In genomic region chr7:16432425-16432731, GRCh38 we compare ENCODE assay signal across 17 cellular contexts. TPM values are rescaled to one million over a fixed set of nuclear protein-coding genes. Genes with fewer than 3 reads are reported as not detected.
"Had no signal": no experiment of that assay in that cellular context is flagged by ENCODE, and none has a peak within 500 bp of the region (broad histone marks: within the 10 kb centered on the region; RNA-seq: fewer than 3 reads in every experiment).

No MANE protein-coding gene starts in this region.

- H3K36me3 ChIP-seq: adrenal gland had no signal

- H3K27me3 Mint-ChIP-seq: activated CD4-positive, alpha-beta memory T cell treated with anti-CD3 and anti-CD28 coated beads for 36 hours; activated CD4-positive, alpha-beta T cell treated with anti-CD3 and anti-CD28 coated beads, Interleukin-2, amount 10 ng/mL, durations not matched to agents 7 days and 5 days; activated naive CD8-positive, alpha-beta T cell treated with anti-CD3 and anti-CD28 coated beads, Interleukin-2, amount 10 ng/mL, durations not matched to agents 7 days and 5 days; T-cell had no signal

- H3K27me3 ChIP-seq: adrenal gland had no signal

- H3K27ac Mint-ChIP-seq: activated CD4-positive, alpha-beta memory T cell treated with anti-CD3 and anti-CD28 coated beads for 36 hours; activated CD4-positive, alpha-beta T cell treated with anti-CD3 and anti-CD28 coated beads, Interleukin-2, amount 10 ng/mL, durations not matched to agents 7 days and 5 days; activated naive CD8-positive, alpha-beta T cell treated with anti-CD3 and anti-CD28 coated beads, Interleukin-2, amount 10 ng/mL, durations not matched to agents 7 days and 5 days; activated T-cell treated with anti-CD3 and anti-CD28 coated beads, Interleukin-2, amount 50 U/mL, for 72 hours; activated T-helper 2 cell treated with anti-CD3 and anti-CD28 coated beads, Interferon-gamma antibody, Interleukin-2, Interleukin-4, amounts not matched to agents 10 μg/mL and 5 μg/mL and 100 μg/mL, durations not matched to agents 14 hours and 24 hours and 36 hours; T-cell had no signal

- H3K36me3 Mint-ChIP-seq: activated CD4-positive, alpha-beta memory T cell treated with anti-CD3 and anti-CD28 coated beads for 36 hours; activated naive CD8-positive, alpha-beta T cell treated with anti-CD3 and anti-CD28 coated beads, Interleukin-2, amount 10 ng/mL, durations not matched to agents 7 days and 5 days; T-cell had no signal

- DNase-seq: activated CD4-positive, CD25-positive, alpha-beta regulatory T cell; activated CD8-positive, alpha-beta memory T cell treated with anti-CD3 and anti-CD28 coated beads, Interleukin-2, amount 50 U/mL, for 4 hours; activated naive CD8-positive, alpha-beta T cell treated with anti-CD3 and anti-CD28 coated beads, Interleukin-2, amount 10 ng/mL, durations not matched to agents 7 days and 5 days; cerebellar nuclear complex; NCI-H1048; NCI-H2107; NCI-H510A; NK-92 treated with Interleukin-12 subunit alpha and Interleukin-12 subunit beta, amount 100 ng/mL, for 24 hours; SIG-M5; T1000 had no signal

- H3K9me3 ChIP-seq: adrenal gland had no signal

- H3K27ac ChIP-seq: adrenal gland had no signal

- H3K4me3 Mint-ChIP-seq: activated CD4-positive, alpha-beta memory T cell treated with anti-CD3 and anti-CD28 coated beads for 36 hours; activated CD4-positive, alpha-beta T cell treated with anti-CD3 and anti-CD28 coated beads, Interleukin-2, amount 10 ng/mL, durations not matched to agents 7 days and 5 days; activated naive CD8-positive, alpha-beta T cell treated with anti-CD3 and anti-CD28 coated beads, Interleukin-2, amount 10 ng/mL, durations not matched to agents 7 days and 5 days; activated T-cell treated with anti-CD3 and anti-CD28 coated beads, Interleukin-2, amount 50 U/mL, for 72 hours; T-cell had no signal

- H3K9me3 Mint-ChIP-seq: activated CD4-positive, alpha-beta memory T cell treated with anti-CD3 and anti-CD28 coated beads for 36 hours; activated CD4-positive, alpha-beta T cell treated with anti-CD3 and anti-CD28 coated beads, Interleukin-2, amount 10 ng/mL, durations not matched to agents 7 days and 5 days; activated naive CD8-positive, alpha-beta T cell treated with anti-CD3 and anti-CD28 coated beads, Interleukin-2, amount 10 ng/mL, durations not matched to agents 7 days and 5 days; activated T-cell treated with anti-CD3 and anti-CD28 coated beads, Interleukin-2, amount 50 U/mL, for 72 hours; activated T-helper 2 cell treated with anti-CD3 and anti-CD28 coated beads, Interferon-gamma antibody, Interleukin-2, Interleukin-4, amounts not matched to agents 10 μg/mL and 5 μg/mL and 100 μg/mL, durations not matched to agents 14 hours and 24 hours and 36 hours; T-cell had no signal

- H3K4me3 ChIP-seq: adrenal gland had no signal

- H3K4me1 ChIP-seq: adrenal gland had no signal

RNA-seq across cellular contexts. Expression of gene SOSTDC1, which starts 33.2 kb away (rescaled TPM):
- total RNA-seq: activated CD4-positive, alpha-beta memory T cell treated with anti-CD3 and anti-CD28 coated beads for 36 hours; activated CD4-positive, alpha-beta T cell treated with anti-CD3 and anti-CD28 coated beads, Interleukin-2, amount 10 ng/mL, durations not matched to agents 7 days and 5 days; activated naive CD8-positive, alpha-beta T cell treated with anti-CD3 and anti-CD28 coated beads, Interleukin-2, amount 10 ng/mL, durations not matched to agents 7 days and 5 days; activated T-cell treated with anti-CD3 and anti-CD28 coated beads, Interleukin-2, amount 50 U/mL, for 72 hours; activated T-helper 2 cell treated with anti-CD3 and anti-CD28 coated beads, Interferon-gamma antibody, Interleukin-2, Interleukin-4, amounts not matched to agents 10 μg/mL and 5 μg/mL and 100 μg/mL, durations not matched to agents 14 hours and 24 hours and 36 hours; cardiac septum; T-cell had no signal
